ENCODE assay signal across 12 cellular contexts in the genomic region with DNA sequence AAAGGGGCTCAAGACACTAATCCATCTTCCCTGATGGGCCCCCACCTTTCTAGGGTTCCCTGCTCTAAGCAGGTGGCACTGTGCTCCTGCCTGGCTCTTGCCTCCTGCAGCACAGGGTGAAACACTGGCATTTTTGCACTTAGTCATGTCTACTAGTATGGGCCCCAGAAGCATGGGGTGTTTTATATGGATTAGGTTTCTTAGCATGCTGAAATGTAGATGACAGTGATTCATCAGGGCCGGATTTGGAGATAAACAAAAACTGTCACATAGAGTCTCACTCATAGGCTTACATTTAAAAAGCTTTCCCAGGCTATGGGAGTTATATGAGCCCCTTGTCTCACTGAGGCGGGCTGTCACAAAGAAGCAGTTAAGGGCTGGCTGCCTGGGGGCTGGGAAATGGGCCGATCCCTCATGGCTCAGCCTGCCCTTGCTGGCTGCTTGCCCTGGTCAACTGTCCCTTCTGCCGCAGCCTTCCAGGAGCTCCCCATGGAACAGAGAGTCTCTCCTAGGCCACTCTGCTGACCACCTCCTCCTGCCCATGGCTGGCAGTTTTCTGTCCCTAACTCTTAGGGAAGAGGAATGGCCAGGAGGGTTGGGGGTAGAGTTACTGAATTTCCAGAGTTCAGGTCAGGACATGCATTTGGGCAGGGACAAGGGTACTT. TPM values are rescaled to one million over a fixed set of nuclear protein-coding genes. Genes with fewer than 3 reads are reported as not detected.
DNase-seq lines count a peak whose midpoint lies in the region; ATAC-seq and TF ChIP-seq lines count a peak whose summit lies in the region.
"Had no signal": no experiment of that assay in that cellular context is flagged by ENCODE, and none has a peak within 500 bp of the region (broad histone marks: within the 10 kb centered on the region; RNA-seq: fewer than 3 reads in every experiment).

No MANE protein-coding gene starts in this region.

- ATAC-seq in Panc1, result 0 out of 2 replicates have a peak, but pooled peaks have one; percentile 37
- ATAC-seq in HG03139 (IDR thresholded peaks at IDR 0.05; ENCODE audit: unreplicated experiment), result no peak
- ATAC-seq: HCT116 had no signal

- POLR2A ChIA-PET in Panc1 (lab: Charles Lee), result interaction anchor here (0.7 kb wide), 1 partner anchor 213 kb away, joined by 3 read pairs; no protein-coding TSS in a partner anchor

- peaks cover 79% of the 10 kb centered on the region for H3K4me1 Mint-ChIP-seq in nephron progenitor cell

- CTCF ChIA-PET in Panc1 (lab: Charles Lee), result no interaction called here

- peaks cover 17% of the 10 kb centered on the region for H3K36me3 Mint-ChIP-seq in nephron progenitor cell (ENCODE audit: low read depth)

- no peaks in the 10 kb centered on the region for H3K27me3 ChIP-seq in Panc1 (ENCODE audit: control insufficient read depth, insufficient read depth, low read length)
- H3K27me3 ChIP-seq: tibial nerve had no signal

- no peak overlapping the region for H3K4me3 Mint-ChIP-seq in nephron progenitor cell

- H3K27me3 Mint-ChIP-seq in nephron progenitor cell (ENCODE audit: low read depth, poor library complexity), result peaks cover 2% of the 10 kb centered on the region
- H3K27me3 Mint-ChIP-seq: progenitor cell of endocrine pancreas had no signal

- in situ Hi-C loops in Panc1 (cut with HindIII; ENCODE audit: low pct_unique_long_range_greater_than_20kb, low sequenced_read_pairs), result no loop called here

- no TSS peak for BruUV-seq in Panc1 (replicated peaks; lab: Mats Ljungman, UMichigan)

- H3K27ac ChIP-seq in Panc1 (ENCODE audit: low read length), result no peak overlapping the region

- no peaks in the 10 kb centered on the region for H3K36me3 ChIP-seq in Panc1 (ENCODE audit: control insufficient read depth, insufficient read depth, low read length)
- H3K36me3 ChIP-seq: tibial nerve had no signal

- TF ChIP-seq CTCF in Panc1 (IDR thresholded peaks at IDR 0.05) (no peak), epithelial cell of esophagus (IDR thresholded peaks at IDR 0.05; ENCODE audit: insufficient read depth, low read depth, low read length, missing control alignments) (no peak), nephron progenitor cell (IDR thresholded peaks at IDR 0.05) (no peak)

- DNase-seq in ELR (ENCODE audit: low read depth) (peak; percentile 93), Panc1 (ENCODE audit: low read depth, low spot score) (no peak), epithelial cell of esophagus (ENCODE audit: low read depth) (peak; percentile 84), putamen (ENCODE audit: low spot score) (peak; percentile 45), T-helper 2 cell (no peak), nephron progenitor cell (no peak), COR-L47 (lab: John Stamatoyannopoulos, UW) (no peak)
- DNase-seq: KG1 had no signal

- H3K27ac Mint-ChIP-seq in nephron progenitor cell, result no peak overlapping the region
- H3K27ac Mint-ChIP-seq: progenitor cell of endocrine pancreas had no signal

- H3K4me1 ChIP-seq in Panc1 (ENCODE audit: control insufficient read depth, insufficient read depth, low read length), result peaks cover 52% of the 10 kb centered on the region

- no peaks in the 10 kb centered on the region for H3K9me3 ChIP-seq in Panc1 (ENCODE audit: control insufficient read depth, insufficient read depth, low read depth, low read length)
- H3K9me3 ChIP-seq: tibial nerve had no signal

- intact Hi-C loops in Panc1 (cut with micrococcal nuclease; ENCODE audit: unreplicated experiment), result no loop called here

- H3K9me3 Mint-ChIP-seq in nephron progenitor cell, result no peaks in the 10 kb centered on the region

- no peak overlapping the region for H3K4me3 ChIP-seq in Panc1 (ENCODE audit: low read depth in 2 of 2, low read length in 2 of 2)
- no peak overlapping the region for H3K4me3 ChIP-seq in epithelial cell of esophagus (ENCODE audit: low read length)
- H3K4me3 ChIP-seq: tibial nerve had no signal

RNA-seq across cellular contexts. Expression of a gene that starts 6.5 kb away (rescaled TPM):
- total RNA-seq in Panc1 (2021; ENCODE audit: unreplicated experiment), result 152 TPM
- 129 TPM for polyA plus RNA-seq in Panc1 (2012; ENCODE audit: insufficient read length)

Comparison
In these comparisons a context has a peak if more than half of its experiments do, and no peak if none do; other contexts are left out.
1. DNase-seq: peak in ELR (single experiment), epithelial cell of esophagus (single experiment) and putamen (single experiment); none in Panc1 (single experiment), T-helper 2 cell (0 of 5), nephron progenitor cell (single experiment) and COR-L47 (single experiment).